In genomic region chr1:224852901-224853568, GRCh38 we compare ENCODE assay signal across 8 cellular contexts.
DNase-seq lines count a peak whose midpoint lies in the region; ATAC-seq and TF ChIP-seq lines count a peak whose summit lies in the region.

No MANE protein-coding gene starts in this region.

- H3K4ac ChIP-seq in mesendoderm (ENCODE audit: low read depth, low read length), result no peak overlapping the region

- H3K56ac ChIP-seq in mesendoderm (ENCODE audit: low read length), result no peak overlapping the region

- no peak overlapping the region for H4K8ac ChIP-seq in mesendoderm (ENCODE audit: low read depth, low read length)

- in situ Hi-C loops in ACHN (cut with HindIII; ENCODE audit: low pct_ligation_motif_present, low pct_unique_long_range_greater_than_20kb, low sequenced_read_pairs), result no loop called here
- in situ Hi-C loops in GM13977 (cut with MboI; ENCODE audit: low pct_unique_long_range_greater_than_20kb, low sequenced_read_pairs, unreplicated experiment), result loop anchor here (10.0 kb wide), 1 partner anchor 338 kb away; no protein-coding TSS in a partner anchor

- no peak overlapping the region for H4K5ac ChIP-seq in mesendoderm (ENCODE audit: low read length)

- no peak overlapping the region for H2BK5ac ChIP-seq in mesendoderm (ENCODE audit: low read length)

- no CpG with 5 or more reads among the region's 13 CpGs for WGBS in mesendoderm (ENCODE audit: extremely low coverage, insufficient coverage, low lambda C conversion rate)

- H3K36me3 Mint-ChIP-seq in chondrocyte (ENCODE audit: low read depth), result no peaks in the 10 kb centered on the region

- H3K4me1 ChIP-seq in mesendoderm (ENCODE audit: control insufficient read depth, low read depth, low read length), result peaks cover 1% of the 10 kb centered on the region

- H3K79me1 ChIP-seq in mesendoderm (ENCODE audit: low read length), result no peaks in the 10 kb centered on the region

- peak; percentile 65 for DNase-seq in ACHN
- DNase-seq in GM13977 (ENCODE audit: low spot score), result peak; percentile 25
- peak; percentile 34 for DNase-seq in NCI-H526 treated with DMSO at 0.1 percent for 48 hours (lab: John Stamatoyannopoulos, UW)
- DNase-seq in chondrocyte (ENCODE audit: low spot score), result no peak
- peak; percentile 63 for DNase-seq in mesendoderm
- no peak for DNase-seq in GM19240 (ENCODE audit: insufficient read length, low spot score)

- no peak overlapping the region for H3K23ac ChIP-seq in mesendoderm (ENCODE audit: low read length)

- no peak overlapping the region for H3K4me3 ChIP-seq in mesendoderm (ENCODE audit: low read length)

- no peak overlapping the region for H3K18ac ChIP-seq in mesendoderm (ENCODE audit: low read length)

- H2AK5ac ChIP-seq in mesendoderm (ENCODE audit: low read length), result no peak overlapping the region

- no peak overlapping the region for H2BK15ac ChIP-seq in mesendoderm (replicated peaks; ENCODE audit: low read depth)

- no peaks in the 10 kb centered on the region for H3K79me2 ChIP-seq in mesendoderm (ENCODE audit: control insufficient read depth, insufficient read depth, low read length)

- no peak overlapping the region for H2BK120ac ChIP-seq in mesendoderm (ENCODE audit: low read depth, low read length)

- no peaks in the 10 kb centered on the region for H3K9me3 Mint-ChIP-seq in chondrocyte (ENCODE audit: low read depth)

- H3K27me3 ChIP-seq in mesendoderm (ENCODE audit: insufficient read depth, low read length, poor library complexity), result no peaks in the 10 kb centered on the region

- no peak overlapping the region for H3K4me2 ChIP-seq in mesendoderm (ENCODE audit: low read length)

- no peak overlapping the region for H3K9ac ChIP-seq in mesendoderm (ENCODE audit: low read length)

- H3K4me1 Mint-ChIP-seq in chondrocyte (ENCODE audit: low read depth), result no peaks in the 10 kb centered on the region

- ATAC-seq in GM18520 (IDR thresholded peaks at IDR 0.05; ENCODE audit: unreplicated experiment), result no peak
- no peak for ATAC-seq in HG03520 (IDR thresholded peaks at IDR 0.05; ENCODE audit: unreplicated experiment)

- peaks cover 19% of the 10 kb centered on the region for H3K27me3 Mint-ChIP-seq in chondrocyte (ENCODE audit: low read depth)

- no peak overlapping the region for H3K27ac ChIP-seq in mesendoderm (ENCODE audit: low read depth, low read length)

- H3K36me3 ChIP-seq in mesendoderm (ENCODE audit: control insufficient read depth, insufficient read depth, low read length), result no peaks in the 10 kb centered on the region

- H3K4me3 Mint-ChIP-seq in chondrocyte (ENCODE audit: unreplicated experiment), result no peak overlapping the region

- H3K27ac Mint-ChIP-seq in chondrocyte (ENCODE audit: unreplicated experiment), result no peak overlapping the region

- TF ChIP-seq CTCF in GM13977 (IDR thresholded peaks at IDR 0.05; ENCODE audit: extremely low read depth, insufficient read depth, missing control alignments), result peak; percentile 60
- peak; percentile 88 for TF ChIP-seq CTCF in chondrocyte (IDR thresholded peaks at IDR 0.05)

Comparison
In these comparisons a context has a peak if more than half of its experiments do, and no peak if none do; other contexts are left out.
1. DNase-seq: peak in ACHN (single experiment), GM13977 (single experiment), NCI-H526 treated with DMSO at 0.1 percent for 48 hours (single experiment) and mesendoderm (single experiment); none in chondrocyte (single experiment) and GM19240 (single experiment).